17 cellular contexts compared by ENCODE assay signal in genomic region chr22:19905619-19906276, GRCh38.
"Had no signal": no experiment of that assay in that cellular context is flagged by ENCODE, and none has a peak within 500 bp of the region (broad histone marks: within the 10 kb centered on the region; RNA-seq: fewer than 3 reads in every experiment).

No MANE protein-coding gene starts in this region.

- ATAC-seq: activated CD8-positive, alpha-beta T cell treated with anti-CD3 and anti-CD28 coated beads, Interleukin-2, amount 10 ng/mL, durations not matched to agents 7 days and 5 days; activated T-cell treated with anti-CD3 and anti-CD28 coated beads, Interleukin-2, amount 50 U/mL, for 72 hours; pancreas; stimulated activated naive B cell treated with anti-CD40 and anti-IgM and Interleukin-4, amounts not matched to agents 10 μg/mL and 1 μg/mL and 100 μg/mL, for 72 hours; T-helper 17 cell had no signal

- H3K36me3 ChIP-seq: pancreas had no signal

- H3K27ac ChIP-seq: brain microvascular endothelial cell, coronary artery, esophagus muscularis mucosa, pancreas, thyroid gland had no signal

- H3K27me3 ChIP-seq: brain microvascular endothelial cell, esophagus muscularis mucosa, pancreas, thyroid gland had no signal

- DNase-seq: activated B cell treated with CpG ODN at 0.5 μM for 24 hours; activated CD4-positive, alpha-beta T cell treated with anti-CD3 and anti-CD28 coated beads, Interleukin-2, amount 10 ng/mL, durations not matched to agents 24 days and 14 days; activated CD8-positive, alpha-beta memory T cell treated with anti-CD3 and anti-CD28 coated beads, Interleukin-2, amount 50 U/mL, for 48 hours; activated CD8-positive, alpha-beta T cell treated with anti-CD3 and anti-CD28 coated beads, Interleukin-2, amount 10 ng/mL, durations not matched to agents 7 days and 5 days; activated gamma-delta T cell; activated T-cell treated with anti-CD3 and anti-CD28 coated beads, Interleukin-2, amount 50 U/mL, for 72 hours; brain microvascular endothelial cell; effector CD4-positive, alpha-beta T cell; foreskin fibroblast; glutamatergic neuron; pancreas; stimulated activated CD4-positive, alpha-beta T cell treated with anti-CD3 and anti-CD28 coated beads, Interleukin-2, amount 100 ng/mL, for 48 hours; stimulated activated naive B cell treated with anti-CD40 and anti-IgM and Interleukin-4, amounts not matched to agents 10 μg/mL and 1 μg/mL and 100 μg/mL, for 72 hours; T-helper 17 cell; thyroid gland had no signal

- FAIRE-seq: pancreas had no signal

- H3K4me3 ChIP-seq: coronary artery, esophagus muscularis mucosa, pancreas, thyroid gland had no signal

- H3K4me1 ChIP-seq: pancreas, thyroid gland had no signal

- H3K9me3 ChIP-seq: esophagus muscularis mucosa, pancreas, thyroid gland had no signal
